Comparison of ENCODE assay signal across 12 cellular contexts in the genomic region with DNA sequence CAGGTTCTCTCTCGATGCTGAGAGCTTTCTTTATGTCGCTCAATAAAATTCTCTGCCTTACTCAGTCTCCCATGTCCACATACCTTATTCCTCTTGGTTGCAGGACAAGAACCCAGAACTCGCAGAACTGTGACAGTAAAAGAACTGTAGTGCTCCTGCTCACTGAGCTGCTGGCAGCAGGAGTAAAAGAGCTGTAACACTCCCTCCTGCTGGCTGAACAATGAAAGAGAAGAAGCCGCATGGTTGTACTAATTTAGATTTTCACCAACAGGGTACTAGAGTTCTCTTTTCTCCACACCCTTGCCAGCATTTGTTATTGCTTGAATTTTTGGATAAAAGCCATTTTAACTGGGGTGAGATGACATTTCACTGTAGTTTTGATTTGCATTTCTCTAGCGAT.
DNase-seq lines count a peak whose midpoint lies in the region; ATAC-seq, FAIRE-seq and TF ChIP-seq lines count a peak whose summit lies in the region.
"Had no signal": no experiment of that assay in that cellular context is flagged by ENCODE, and none has a peak within 500 bp of the region (broad histone marks: within the 10 kb centered on the region; RNA-seq: fewer than 3 reads in every experiment).

No MANE protein-coding gene starts in this region.

- no peaks in the 10 kb centered on the region for H3K9me3 Mint-ChIP-seq in MCF 10A (ENCODE audit: unreplicated experiment)
- peaks cover 4% of the 10 kb centered on the region for H3K9me3 Mint-ChIP-seq in activated naive CD4-positive, alpha-beta T cell treated with anti-CD3 and anti-CD28 coated beads, Interleukin-2, amount 10 ng/mL, durations not matched to agents 7 days and 5 days

- ATAC-seq in GM18505 (IDR thresholded peaks at IDR 0.05; ENCODE audit: unreplicated experiment): no peak
- ATAC-seq: esophagus mucosa had no signal

- H3K27me3 ChIP-seq in breast epithelium (no peaks in the 10 kb centered on the region), fibroblast of lung (ENCODE audit: control insufficient read depth, insufficient read depth, low read length) (no peaks in the 10 kb centered on the region), ovary (no peaks in the 10 kb centered on the region)
- H3K27me3 ChIP-seq: neutrophil had no signal

- H3K27ac ChIP-seq in breast epithelium (no peak overlapping the region), fibroblast of lung (ENCODE audit: insufficient read depth, low read length) (no peak overlapping the region), ovary (no peak overlapping the region)
- H3K27ac ChIP-seq: neutrophil had no signal

- H3K4me1 Mint-ChIP-seq in MCF 10A (ENCODE audit: insufficient read depth, unreplicated experiment): no peaks in the 10 kb centered on the region
- H3K4me1 Mint-ChIP-seq in activated naive CD4-positive, alpha-beta T cell treated with anti-CD3 and anti-CD28 coated beads, Interleukin-2, amount 10 ng/mL, durations not matched to agents 7 days and 5 days: no peaks in the 10 kb centered on the region
- H3K4me1 Mint-ChIP-seq: CD4-positive, alpha-beta memory T cell had no signal

- intact Hi-C loops in MCF 10A (cut with micrococcal nuclease) (loop anchor here (1.0 to 2.0 kb wide), 3 partner anchors 266 to 429 kb away; no protein-coding TSS in a partner anchor), breast epithelium (cut with DNase I; ENCODE audit: low total_unique reads) (no loop called here), ovary (cut with DNase I) (no loop called here)

- no peak overlapping the region for H3K4me3 ChIP-seq in breast epithelium
- H3K4me3 ChIP-seq in fibroblast of lung (replicated peaks in 1 of 4; ENCODE audit: control extremely low read depth in 1 of 4, insufficient read depth in 1 of 4, low read depth in 3 of 4, low read length in 4 of 4): no peak overlapping the region
- H3K4me3 ChIP-seq in ovary: no peak overlapping the region

- BruUV-seq in MCF 10A (replicated peaks; lab: Mats Ljungman, UMichigan): no TSS peak

- H3K9me3 ChIP-seq in breast epithelium: peaks cover 0 to 5% of the 10 kb centered on the region in 2 donors
- no peaks in the 10 kb centered on the region for H3K9me3 ChIP-seq in fibroblast of lung (ENCODE audit: control insufficient read depth, insufficient read depth, low read depth, low read length)
- no peaks in the 10 kb centered on the region for H3K9me3 ChIP-seq in ovary
- H3K9me3 ChIP-seq: neutrophil had no signal

- peak; percentile 39 for DNase-seq in MCF 10A (ENCODE audit: unreplicated experiment)
- no peak for DNase-seq in breast epithelium (ENCODE audit: low spot score in 2 of 2)
- peak; percentile 14 for DNase-seq in NCI-H69 (lab: John Stamatoyannopoulos, UW)
- DNase-seq in fibroblast of lung (ENCODE audit: low read depth in 2 of 2): peak; percentile 20 to 49
- DNase-seq in urothelium cell line (ENCODE audit: low spot score): peak; percentile 14
- no peak for DNase-seq in activated naive CD4-positive, alpha-beta T cell treated with anti-CD3 and anti-CD28 coated beads, Interleukin-2, amount 10 ng/mL, durations not matched to agents 7 days and 5 days
- no peak for DNase-seq in ovary
- DNase-seq: CD4-positive, alpha-beta memory T cell; SHP77 had no signal

- CTCF ChIA-PET in MCF 10A (lab: Yijun Ruan, JAX): interaction anchor here (0.7 to 2.1 kb wide), 7 partner anchors 8 to 429 kb away, joined by 3 to 9 read pairs (median 5); no protein-coding TSS in a partner anchor
- CTCF ChIA-PET in activated naive CD4-positive, alpha-beta T cell treated with anti-CD3 and anti-CD28 coated beads, Interleukin-2, amount 10 ng/mL, durations not matched to agents 7 days and 5 days (lab: Charles Lee): no interaction called here

- POLR2A ChIA-PET in MCF 10A (lab: Yijun Ruan, JAX): no interaction called here

- no peaks in the 10 kb centered on the region for H3K36me3 Mint-ChIP-seq in MCF 10A (ENCODE audit: insufficient read depth, unreplicated experiment)
- no peaks in the 10 kb centered on the region for H3K36me3 Mint-ChIP-seq in activated naive CD4-positive, alpha-beta T cell treated with anti-CD3 and anti-CD28 coated beads, Interleukin-2, amount 10 ng/mL, durations not matched to agents 7 days and 5 days
- H3K36me3 Mint-ChIP-seq: CD4-positive, alpha-beta memory T cell had no signal

- TF ChIP-seq EP300 in ovary (IDR thresholded peaks at IDR 0.05): no peak

- no peaks in the 10 kb centered on the region for H4K20me1 ChIP-seq in fibroblast of lung (ENCODE audit: control insufficient read depth, extremely low read depth, insufficient read depth, low read length)

- FAIRE-seq in urothelium cell line (lab: Jason Lieb, UNC): no peak

- H3K27me3 Mint-ChIP-seq in MCF 10A (ENCODE audit: insufficient read depth, unreplicated experiment): no peaks in the 10 kb centered on the region
- no peaks in the 10 kb centered on the region for H3K27me3 Mint-ChIP-seq in activated naive CD4-positive, alpha-beta T cell treated with anti-CD3 and anti-CD28 coated beads, Interleukin-2, amount 10 ng/mL, durations not matched to agents 7 days and 5 days
- H3K27me3 Mint-ChIP-seq: CD4-positive, alpha-beta memory T cell had no signal

- H3K4me1 ChIP-seq in breast epithelium (no peaks in the 10 kb centered on the region), fibroblast of lung (ENCODE audit: control insufficient read depth, extremely low read depth, insufficient read depth, low read length) (no peaks in the 10 kb centered on the region), ovary (ENCODE audit: insufficient read depth) (no peaks in the 10 kb centered on the region)

- H3K9ac ChIP-seq in fibroblast of lung (ENCODE audit: insufficient read depth, low read length): no peak overlapping the region

- TF ChIP-seq POLR2A in breast epithelium (IDR thresholded peaks at IDR 0.05) (no peak), ovary (IDR thresholded peaks at IDR 0.05) (no peak), GM18505 (IDR thresholded peaks at IDR 0.05; ENCODE audit: borderline replicate concordance, extremely low read depth, insufficient read depth, insufficient read length) (no peak)

- H3K36me3 ChIP-seq in breast epithelium (no peaks in the 10 kb centered on the region), fibroblast of lung (ENCODE audit: control insufficient read depth, insufficient read depth, low read length) (no peaks in the 10 kb centered on the region), ovary (no peaks in the 10 kb centered on the region)
- H3K36me3 ChIP-seq: neutrophil had no signal

- H3K4me2 ChIP-seq in fibroblast of lung (ENCODE audit: extremely low read depth, insufficient read depth, low read length): no peak overlapping the region

- peak; percentile 23 for TF ChIP-seq CTCF in MCF 10A (IDR thresholded peaks at IDR 0.05; ENCODE audit: unreplicated experiment)
- no peak for TF ChIP-seq CTCF in breast epithelium (IDR thresholded peaks at IDR 0.05)
- TF ChIP-seq CTCF in fibroblast of lung (conservative IDR thresholded peaks at IDR 0.05 in 1 of 2, IDR thresholded peaks at IDR 0.05 in 1 of 2; ENCODE audit: low read depth in 1 of 2, low read length in 2 of 2): peak; percentile 38 to 42
- no peak for TF ChIP-seq CTCF in ovary (IDR thresholded peaks at IDR 0.05)

- WGBS in ovary, 3 donors: 93 to 95% (median 94%) methylated on average over 5 of the region's 5 CpGs

- H3K4me3 Mint-ChIP-seq in MCF 10A (ENCODE audit: unreplicated experiment): no peak overlapping the region
- no peak overlapping the region for H3K4me3 Mint-ChIP-seq in activated naive CD4-positive, alpha-beta T cell treated with anti-CD3 and anti-CD28 coated beads, Interleukin-2, amount 10 ng/mL, durations not matched to agents 7 days and 5 days
- H3K4me3 Mint-ChIP-seq: CD4-positive, alpha-beta memory T cell had no signal

- no peak overlapping the region for H2AFZ ChIP-seq in fibroblast of lung (ENCODE audit: low read length)

- no peaks in the 10 kb centered on the region for H3K79me2 ChIP-seq in fibroblast of lung (ENCODE audit: control insufficient read depth, insufficient read depth, low read length)

- no peak overlapping the region for H3K27ac Mint-ChIP-seq in MCF 10A (ENCODE audit: low read depth, unreplicated experiment)
- no peak overlapping the region for H3K27ac Mint-ChIP-seq in activated naive CD4-positive, alpha-beta T cell treated with anti-CD3 and anti-CD28 coated beads, Interleukin-2, amount 10 ng/mL, durations not matched to agents 7 days and 5 days
- H3K27ac Mint-ChIP-seq: CD4-positive, alpha-beta memory T cell had no signal

Comparison
In these comparisons a context has a peak if more than half of its experiments do, and no peak if none do; other contexts are left out.
1. DNase-seq: peak in MCF 10A (single experiment), NCI-H69 (single experiment), fibroblast of lung (2 of 2) and urothelium cell line (single experiment); none in breast epithelium (0 of 2), activated naive CD4-positive, alpha-beta T cell treated with anti-CD3 and anti-CD28 coated beads, Interleukin-2, amount 10 ng/mL, durations not matched to agents 7 days and 5 days (single experiment) and ovary (0 of 5).
2. CTCF ChIP-seq: peak in MCF 10A (single experiment) and fibroblast of lung (2 of 2); none in breast epithelium (0 of 3) and ovary (0 of 3).